14 cellular contexts compared by ENCODE assay signal in genomic region chr10:100516847-100517246, GRCh38. TPM values are rescaled to one million over a fixed set of nuclear protein-coding genes. Genes with fewer than 3 reads are reported as not detected.
DNase-seq lines count a peak whose midpoint lies in the region; ATAC-seq and TF ChIP-seq lines count a peak whose summit lies in the region.
"Had no signal": no experiment of that assay in that cellular context is flagged by ENCODE, and none has a peak within 500 bp of the region (broad histone marks: within the 10 kb centered on the region; RNA-seq: fewer than 3 reads in every experiment).

No MANE protein-coding gene starts in this region.

- H3K9me3 Mint-ChIP-seq in activated T-helper 2 cell treated with anti-CD3 and anti-CD28 coated beads, Interferon-gamma antibody, Interleukin-2, Interleukin-4, amounts not matched to agents 10 μg/mL and 5 μg/mL and 100 μg/mL, durations not matched to agents 14 hours and 24 hours and 36 hours = no peaks in the 10 kb centered on the region
- H3K9me3 Mint-ChIP-seq: natural killer cell; stimulated activated naive CD8-positive, alpha-beta T cell treated with anti-CD3 and anti-CD28 coated beads, Interleukin-15, Interleukin-2, amounts not matched to agents 100 ng/mL and 50 ng/mL, for 24 hours had no signal

- peak overlapping the region; percentile 13 for H3K27ac Mint-ChIP-seq in activated T-helper 2 cell treated with anti-CD3 and anti-CD28 coated beads, Interferon-gamma antibody, Interleukin-2, Interleukin-4, amounts not matched to agents 10 μg/mL and 5 μg/mL and 100 μg/mL, durations not matched to agents 14 hours and 24 hours and 36 hours
- H3K27ac Mint-ChIP-seq: natural killer cell; stimulated activated naive CD8-positive, alpha-beta T cell treated with anti-CD3 and anti-CD28 coated beads, Interleukin-15, Interleukin-2, amounts not matched to agents 100 ng/mL and 50 ng/mL, for 24 hours had no signal

- TF ChIP-seq CTCF in DND-41 (IDR thresholded peaks at IDR 0.05; ENCODE audit: borderline replicate concordance, extremely low read depth, low read length, poor library complexity, severe bottlenecking) (peak; percentile 27), IMR-90 (conservative IDR thresholded peaks at IDR 0.05; ENCODE audit: low read depth, low read length) (peak; percentile 9; the same call in 1 of the 2 replicates), dorsolateral prefrontal cortex (IDR thresholded peaks at IDR 0.05 in 54 of 56, conservative IDR thresholded peaks at IDR 0.05 in 2 of 56; ENCODE audit: low read depth in 1 of 56, partially characterized antibody in 56 of 56) (peak in 18 of 56 donors; percentile 10 to 29 (median 19))

- CTCF ChIA-PET in IMR-90 (lab: Yijun Ruan, JAX) = interaction anchor here (0.6 kb wide), 1 partner anchor 176 kb away, joined by 3 read pairs; no protein-coding TSS in a partner anchor

- H2BK12ac ChIP-seq in mesenchymal stem cell (ENCODE audit: low read length in 2 of 2) = no peak overlapping the region

- WGBS in IMR-90 (ENCODE audit: extremely low coverage in 2 of 2, insufficient read length in 1 of 2), 2 experiments = 90% methylated on average over 2 of the region's 2 CpGs; no CpG with 5 or more reads in 1 of the 2 experiments
- 79% methylated on average over 2 of the region's 2 CpGs for WGBS in mesenchymal stem cell

- H3K27ac ChIP-seq in DND-41 (ENCODE audit: low read length) (peak overlapping the region; percentile 30; the same call in 1 of the 2 replicates), IMR-90 (ENCODE audit: insufficient read depth, low read length) (no peak overlapping the region), mesenchymal stem cell (ENCODE audit: low read length, poor library complexity, severe bottlenecking) (no peak overlapping the region), dorsolateral prefrontal cortex (no peak overlapping the region)

- no peaks in the 10 kb centered on the region for H3K79me2 ChIP-seq in DND-41 (ENCODE audit: insufficient read depth, low read length)

- in situ Hi-C loops in IMR-90 (cut with MboI; ENCODE audit: low sequenced_read_pairs) = no loop called here

- no peaks in the 10 kb centered on the region for H3K9me1 ChIP-seq in IMR-90 (ENCODE audit: insufficient read depth, low read length)

- no peak for TF ChIP-seq POLR2A in IMR-90 (IDR thresholded peaks at IDR 0.05; ENCODE audit: low read depth, low read length)

- H3K4me3 Mint-ChIP-seq in activated T-helper 2 cell treated with anti-CD3 and anti-CD28 coated beads, Interferon-gamma antibody, Interleukin-2, Interleukin-4, amounts not matched to agents 10 μg/mL and 5 μg/mL and 100 μg/mL, durations not matched to agents 14 hours and 24 hours and 36 hours (ENCODE audit: low read depth) = no peak overlapping the region
- H3K4me3 Mint-ChIP-seq: natural killer cell; stimulated activated naive CD8-positive, alpha-beta T cell treated with anti-CD3 and anti-CD28 coated beads, Interleukin-15, Interleukin-2, amounts not matched to agents 100 ng/mL and 50 ng/mL, for 24 hours had no signal

- H2BK20ac ChIP-seq in IMR-90 (ENCODE audit: low read depth, low read length) = no peak overlapping the region

- no peak for ATAC-seq in DND-41 (ENCODE audit: insufficient read depth, low read depth)
- no peak for ATAC-seq in IMR-90 (ENCODE audit: low read depth)
- no peak for ATAC-seq in HG02610 (IDR thresholded peaks at IDR 0.05; ENCODE audit: unreplicated experiment)

- peaks cover 50% of the 10 kb centered on the region for H3K4me1 Mint-ChIP-seq in activated T-helper 2 cell treated with anti-CD3 and anti-CD28 coated beads, Interferon-gamma antibody, Interleukin-2, Interleukin-4, amounts not matched to agents 10 μg/mL and 5 μg/mL and 100 μg/mL, durations not matched to agents 14 hours and 24 hours and 36 hours (ENCODE audit: low read depth)

- H3K36me3 ChIP-seq in DND-41 (ENCODE audit: insufficient read depth, low read length) = peaks cover 14% of the 10 kb centered on the region
- peaks cover 2% of the 10 kb centered on the region; the same call in 1 of the 2 replicates for H3K36me3 ChIP-seq in IMR-90 (ENCODE audit: control insufficient read depth, insufficient read depth, low read length)
- H3K36me3 ChIP-seq in mesenchymal stem cell (ENCODE audit: control insufficient read depth in 1 of 2, insufficient read depth in 2 of 2, low read depth in 1 of 2, low read length in 2 of 2) = peaks cover 4 to 12% of the 10 kb centered on the region in 2 experiments

- H3K4me3 ChIP-seq in DND-41 (ENCODE audit: low read depth in 1 of 2, low read length in 2 of 2) (no peak overlapping the region), IMR-90 (ENCODE audit: insufficient read depth, low read depth, low read length) (no peak overlapping the region), mesenchymal stem cell (ENCODE audit: insufficient read depth in 1 of 2, low read depth in 1 of 2, low read length in 2 of 2) (no peak overlapping the region), dorsolateral prefrontal cortex (no peak overlapping the region)

- H2AFZ ChIP-seq in DND-41 (ENCODE audit: low read depth, low read length) (no peak overlapping the region), IMR-90 (replicated peaks; ENCODE audit: low read length, poor library complexity) (no peak overlapping the region), mesenchymal stem cell (ENCODE audit: low read depth, low read length) (no peak overlapping the region)

- H3K56ac ChIP-seq in IMR-90 (ENCODE audit: extremely low read depth, insufficient read depth, low read length) = no peak overlapping the region

- H4K8ac ChIP-seq in IMR-90 (ENCODE audit: low read depth in 2 of 2, low read length in 2 of 2) (no peak overlapping the region), mesenchymal stem cell (ENCODE audit: low read length) (no peak overlapping the region)

- intact Hi-C loops in IMR-90 (cut with micrococcal nuclease) (loop anchor here (5.0 kb wide), 1 partner anchor 360 kb away; no protein-coding TSS in a partner anchor), dorsolateral prefrontal cortex (cut with DNase I) (loop anchor here (5.0 to 10.0 kb wide), 3 partner anchors 82 to 215 kb away; no protein-coding TSS in a partner anchor)
- intact Hi-C loops in activated T-helper 2 cell treated with anti-CD3 and anti-CD28 coated beads, Interferon-gamma antibody, Interleukin-2, Interleukin-4, amounts not matched to agents 10 μg/mL and 5 μg/mL and 100 μg/mL, durations not matched to agents 14 hours and 24 hours and 36 hours (cut with micrococcal nuclease) = loop anchor here (10.0 kb wide), 1 partner anchor 782 kb away; the partner anchor contains the start of genes COX15 and CUTC

- no peaks in the 10 kb centered on the region for H3K27me3 ChIP-seq in DND-41 (ENCODE audit: insufficient read depth, low read length, poor library complexity)
- no peaks in the 10 kb centered on the region for H3K27me3 ChIP-seq in IMR-90 (ENCODE audit: control insufficient read depth, insufficient read depth, low read length)
- peaks cover 0 to 13% of the 10 kb centered on the region in 2 experiments for H3K27me3 ChIP-seq in mesenchymal stem cell (ENCODE audit: control insufficient read depth in 1 of 2, insufficient read depth in 1 of 2, low read length in 2 of 2)
- no peaks in the 10 kb centered on the region for H3K27me3 ChIP-seq in dorsolateral prefrontal cortex

- no peak overlapping the region for H3K14ac ChIP-seq in IMR-90 (replicated peaks; ENCODE audit: low read depth, low read length)
- H3K14ac ChIP-seq in mesenchymal stem cell (ENCODE audit: low read length in 2 of 2) = no peak overlapping the region

- H3K4me1 ChIP-seq in DND-41 (ENCODE audit: insufficient read depth, low read length) = peaks cover 24% of the 10 kb centered on the region
- H3K4me1 ChIP-seq in IMR-90 (ENCODE audit: control insufficient read depth, insufficient read depth, low read length) = peaks cover 5% of the 10 kb centered on the region; the same call in 1 of the 2 replicates
- H3K4me1 ChIP-seq in mesenchymal stem cell (ENCODE audit: control insufficient read depth, insufficient read depth, low read depth, low read length) = peaks cover 7% of the 10 kb centered on the region

- H3K79me1 ChIP-seq in IMR-90 (ENCODE audit: low read depth in 1 of 2, low read length in 2 of 2) (no peaks in the 10 kb centered on the region), mesenchymal stem cell (replicated peaks; ENCODE audit: low read length, poor library complexity, severe bottlenecking) (no peaks in the 10 kb centered on the region)

- H4K20me1 ChIP-seq in DND-41 (ENCODE audit: insufficient read depth, low read length) (no peaks in the 10 kb centered on the region), IMR-90 (ENCODE audit: insufficient read depth, low read length) (no peaks in the 10 kb centered on the region)

- TF ChIP-seq RAD21 in IMR-90 (IDR thresholded peaks at IDR 0.05; ENCODE audit: low read length) = no peak

- H3K18ac ChIP-seq in IMR-90 (ENCODE audit: low read depth, low read length) (no peak overlapping the region), mesenchymal stem cell (ENCODE audit: low read depth in 1 of 2, low read length in 2 of 2) (no peak overlapping the region)

- no peak overlapping the region for H2AK9ac ChIP-seq in IMR-90 (replicated peaks; ENCODE audit: low read depth, low read length, poor library complexity)

- no peak overlapping the region for H3K4ac ChIP-seq in IMR-90 (ENCODE audit: low read depth, low read length)
- no peak overlapping the region for H3K4ac ChIP-seq in mesenchymal stem cell (ENCODE audit: low read depth in 1 of 2, low read length in 2 of 2)

- H3K23ac ChIP-seq in IMR-90 (ENCODE audit: low read depth, low read length) (no peak overlapping the region), mesenchymal stem cell (ENCODE audit: low read length in 2 of 2) (no peak overlapping the region)

- H3K9ac ChIP-seq in DND-41 (ENCODE audit: low read depth, low read length) (no peak overlapping the region), IMR-90 (ENCODE audit: low read depth, low read length) (no peak overlapping the region), mesenchymal stem cell (ENCODE audit: low read length) (no peak overlapping the region)

- BruUV-seq in IMR-90 (replicated peaks; lab: Mats Ljungman, UMichigan) = no TSS peak

- H4K91ac ChIP-seq in IMR-90 (ENCODE audit: insufficient read depth, low read depth, low read length) (no peak overlapping the region), mesenchymal stem cell (ENCODE audit: low read length) (no peak overlapping the region)

- H2BK120ac ChIP-seq in IMR-90 (ENCODE audit: low read depth, low read length) = no peak overlapping the region
- H2BK120ac ChIP-seq in mesenchymal stem cell (ENCODE audit: low read depth, low read length) = no peak overlapping the region

- H3K9me3 ChIP-seq in DND-41 (ENCODE audit: insufficient read depth, low read length, severe bottlenecking) = no peaks in the 10 kb centered on the region
- H3K9me3 ChIP-seq in IMR-90 (ENCODE audit: control insufficient read depth, insufficient read depth, low read length) = no peaks in the 10 kb centered on the region
- H3K9me3 ChIP-seq in mesenchymal stem cell (ENCODE audit: control insufficient read depth, low read length) = no peaks in the 10 kb centered on the region

- dilution Hi-C loops in IMR-90 (cut with HindIII; ENCODE audit: low sequenced_read_pairs, unreplicated experiment) = no loop called here

- peaks cover 54% of the 10 kb centered on the region for H3K36me3 Mint-ChIP-seq in activated T-helper 2 cell treated with anti-CD3 and anti-CD28 coated beads, Interferon-gamma antibody, Interleukin-2, Interleukin-4, amounts not matched to agents 10 μg/mL and 5 μg/mL and 100 μg/mL, durations not matched to agents 14 hours and 24 hours and 36 hours (ENCODE audit: low read depth)
- H3K36me3 Mint-ChIP-seq: natural killer cell had no signal

- H2AK5ac ChIP-seq in IMR-90 (ENCODE audit: low read depth, low read length) (no peak overlapping the region), mesenchymal stem cell (ENCODE audit: low read length, severe bottlenecking) (no peak overlapping the region)

- H3K4me2 ChIP-seq in DND-41 (ENCODE audit: insufficient read depth, low read length) (no peak overlapping the region), IMR-90 (ENCODE audit: low read depth, low read length) (no peak overlapping the region), mesenchymal stem cell (ENCODE audit: low read length, poor library complexity, severe bottlenecking) (no peak overlapping the region)

- H2BK15ac ChIP-seq in IMR-90 (ENCODE audit: low read depth, low read length) = no peak overlapping the region
- H2BK15ac ChIP-seq in mesenchymal stem cell (ENCODE audit: low read depth, poor library complexity, severe bottlenecking) = no peak overlapping the region

- H4K5ac ChIP-seq in IMR-90 (ENCODE audit: low read depth, low read length) = no peak overlapping the region

- no peak overlapping the region for H2BK5ac ChIP-seq in IMR-90 (ENCODE audit: low read depth, low read length, poor library complexity, severe bottlenecking)
- no peak overlapping the region for H2BK5ac ChIP-seq in mesenchymal stem cell (ENCODE audit: low read depth, low read length, poor library complexity, severe bottlenecking)

- POLR2A ChIA-PET in IMR-90 (lab: Charles Lee; ENCODE audit: unreplicated experiment) = no interaction called here

- no peaks in the 10 kb centered on the region for H3K27me3 Mint-ChIP-seq in activated T-helper 2 cell treated with anti-CD3 and anti-CD28 coated beads, Interferon-gamma antibody, Interleukin-2, Interleukin-4, amounts not matched to agents 10 μg/mL and 5 μg/mL and 100 μg/mL, durations not matched to agents 14 hours and 24 hours and 36 hours (ENCODE audit: low read depth)
- H3K27me3 Mint-ChIP-seq: stimulated activated naive CD8-positive, alpha-beta T cell treated with anti-CD3 and anti-CD28 coated beads, Interleukin-15, Interleukin-2, amounts not matched to agents 100 ng/mL and 50 ng/mL, for 24 hours had no signal

- DNase-seq in DND-41 (no peak), IMR-90 (no peak), mesenchymal stem cell (peak; percentile 21), GM19240 (ENCODE audit: insufficient read length, low spot score) (no peak), dorsolateral prefrontal cortex (no peak), kidney tubule cell (ENCODE audit: low spot score) (no peak)
- DNase-seq in activated T-helper 2 cell treated with anti-CD3 and anti-CD28 coated beads, Interferon-gamma antibody, Interleukin-2, Interleukin-4, amounts not matched to agents 10 μg/mL and 5 μg/mL and 100 μg/mL, durations not matched to agents 14 hours and 24 hours and 36 hours (ENCODE audit: low spot score) = no peak
- DNase-seq: activated CD4-positive, CD25-positive, alpha-beta regulatory T cell treated with anti-CD3 and anti-CD28 coated beads, Interleukin-2, amount 50 U/mL, for 72 hours; activated naive CD4-positive, alpha-beta T cell; DMS79 treated with DMSO at 0.1 percent for 48 hours; GOT3; natural killer cell had no signal

RNA-seq across cellular contexts. Expression of gene SEC31B, which starts 2.8 kb away (rescaled TPM):
- total RNA-seq in IMR-90 (2012; rRNA removed) (1.1 and 1.3 TPM in 2 replicates), dorsolateral prefrontal cortex (10 to 100 TPM; 20.7 to 67.7 (median 39.6) TPM)
- 6.1 and 8.1 TPM in 2 replicates for polyA plus RNA-seq in IMR-90 (2012; rRNA removed)
- 0.56 and 1.5 TPM in 2 replicates for polyA plus RNA-seq in IMR-90 (2012; cell fraction: cytosol; rRNA removed)
- polyA plus RNA-seq in IMR-90 (2012; cell fraction: nucleus; rRNA removed; ENCODE audit: low replicate concordance) = 84.2 and 148 TPM in 2 replicates
- 57.4 and 60.6 TPM in 2 replicates for total RNA-seq in activated T-helper 2 cell treated with anti-CD3 and anti-CD28 coated beads, Interferon-gamma antibody, Interleukin-2, Interleukin-4, amounts not matched to agents 10 μg/mL and 5 μg/mL and 100 μg/mL, durations not matched to agents 14 hours and 24 hours and 36 hours
- 3.5 TPM for polyA plus RNA-seq in mesenchymal stem cell (2013, experiment 1 of 2)
- polyA plus RNA-seq in mesenchymal stem cell (2013, experiment 2 of 2) = 3.2 TPM

RNA-seq across cellular contexts. Expression of gene NDUFB8, which starts 12.8 kb away (rescaled TPM):
- 98.3 and 99.1 TPM in 2 replicates for total RNA-seq in IMR-90 (2012; rRNA removed)
- polyA plus RNA-seq in IMR-90 (2012; rRNA removed) = 265 and 333 TPM in 2 replicates
- 604 and 664 TPM in 2 replicates for polyA plus RNA-seq in IMR-90 (2012; cell fraction: cytosol; rRNA removed)
- 167 and 179 TPM in 2 replicates for polyA plus RNA-seq in IMR-90 (2012; cell fraction: nucleus; rRNA removed; ENCODE audit: low replicate concordance)
- 278 and 283 TPM in 2 replicates for total RNA-seq in activated T-helper 2 cell treated with anti-CD3 and anti-CD28 coated beads, Interferon-gamma antibody, Interleukin-2, Interleukin-4, amounts not matched to agents 10 μg/mL and 5 μg/mL and 100 μg/mL, durations not matched to agents 14 hours and 24 hours and 36 hours
- 333 TPM for polyA plus RNA-seq in mesenchymal stem cell (2013, experiment 1 of 2)
- 343 TPM for polyA plus RNA-seq in mesenchymal stem cell (2013, experiment 2 of 2)
- 100 to 1,000 TPM; 219 to 414 (median 337) TPM for total RNA-seq in dorsolateral prefrontal cortex

RNA-seq across cellular contexts. Expression of gene HIF1AN, which starts 18.9 kb away (rescaled TPM):
- total RNA-seq in IMR-90 (2012; rRNA removed) (10.2 and 10.3 TPM in 2 replicates), dorsolateral prefrontal cortex (10 to 100 TPM; 35.0 to 59.4 (median 48.3) TPM)
- 6.1 and 10.3 TPM in 2 replicates for polyA plus RNA-seq in IMR-90 (2012; rRNA removed)
- 3.8 and 6.9 TPM in 2 replicates for polyA plus RNA-seq in IMR-90 (2012; cell fraction: cytosol; rRNA removed)
- 5.0 and 17.2 TPM in 2 replicates for polyA plus RNA-seq in IMR-90 (2012; cell fraction: nucleus; rRNA removed; ENCODE audit: low replicate concordance)
- 46.7 and 47.9 TPM in 2 replicates for total RNA-seq in activated T-helper 2 cell treated with anti-CD3 and anti-CD28 coated beads, Interferon-gamma antibody, Interleukin-2, Interleukin-4, amounts not matched to agents 10 μg/mL and 5 μg/mL and 100 μg/mL, durations not matched to agents 14 hours and 24 hours and 36 hours
- 20.0 TPM for polyA plus RNA-seq in mesenchymal stem cell (2013, experiment 1 of 2)
- polyA plus RNA-seq in mesenchymal stem cell (2013, experiment 2 of 2) = 20.1 TPM

RNA-seq across cellular contexts. Expression of gene WNT8B, which starts 54.0 kb away (rescaled TPM):
- total RNA-seq in IMR-90 (2012; rRNA removed) (not detected in 2 replicates), dorsolateral prefrontal cortex (under 1 TPM in 23 of 120 experiments, not detected in 97; 0.19 to 0.53 (median 0.29) TPM)
- 0.03 TPM in 1 of 2 replicates, not detected in the other for polyA plus RNA-seq in IMR-90 (2012; rRNA removed)
- polyA plus RNA-seq in IMR-90 (2012; cell fraction: cytosol; rRNA removed) = not detected in 2 replicates
- not detected in 2 replicates for polyA plus RNA-seq in IMR-90 (2012; cell fraction: nucleus; rRNA removed; ENCODE audit: low replicate concordance)
- total RNA-seq in activated T-helper 2 cell treated with anti-CD3 and anti-CD28 coated beads, Interferon-gamma antibody, Interleukin-2, Interleukin-4, amounts not matched to agents 10 μg/mL and 5 μg/mL and 100 μg/mL, durations not matched to agents 14 hours and 24 hours and 36 hours = 0.14 and 0.21 TPM in 2 replicates
- not detected for polyA plus RNA-seq in mesenchymal stem cell (2013, experiment 1 of 2)
- not detected for polyA plus RNA-seq in mesenchymal stem cell (2013, experiment 2 of 2)
- total RNA-seq: natural killer cell had no signal
